15 cellular contexts compared by ENCODE assay signal in the genomic region with DNA sequence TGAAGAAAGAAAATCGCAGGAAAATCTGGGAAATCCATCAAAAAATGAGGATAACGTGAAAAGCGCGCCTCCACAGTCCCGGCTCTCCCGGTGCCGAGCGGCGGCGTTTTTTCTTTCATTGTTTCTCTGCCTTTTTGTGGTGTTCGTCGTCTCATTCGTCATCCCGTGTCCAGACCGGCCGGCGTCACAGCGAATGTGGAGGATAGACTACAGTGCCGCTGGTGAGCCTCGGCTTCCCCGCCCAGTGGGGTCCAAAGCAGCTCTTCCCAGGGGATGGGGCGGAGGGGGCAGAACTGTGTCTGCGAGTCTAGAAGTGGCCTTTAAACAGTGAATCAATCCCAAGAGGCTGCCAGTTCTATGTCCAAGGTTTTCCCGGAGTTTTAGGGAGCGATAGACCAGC. TPM values are rescaled to one million over a fixed set of nuclear protein-coding genes. Genes with fewer than 3 reads are reported as not detected.
DNase-seq lines count a peak whose midpoint lies in the region; ATAC-seq and TF ChIP-seq lines count a peak whose summit lies in the region.
"Had no signal": no experiment of that assay in that cellular context is flagged by ENCODE, and none has a peak within 500 bp of the region (broad histone marks: within the 10 kb centered on the region; RNA-seq: fewer than 3 reads in every experiment).

No MANE protein-coding gene starts in this region.

- H3K27ac Mint-ChIP-seq in activated CD4-positive, alpha-beta memory T cell treated with anti-CD3 and anti-CD28 coated beads, Interleukin-2, amount 10 ng/mL, durations not matched to agents 7 days and 5 days: no peak overlapping the region
- H3K27ac Mint-ChIP-seq in activated CD4-positive, alpha-beta memory T cell treated with anti-CD3 and anti-CD28 coated beads for 36 hours: no peak overlapping the region
- no peak overlapping the region for H3K27ac Mint-ChIP-seq in stimulated activated effector memory CD8-positive, alpha-beta T cell treated with anti-CD3 and anti-CD28 coated beads, Interleukin-12 subunit alpha, Interleukin-12 subunit beta, amount 100 ng/mL, for 72 hours
- H3K27ac Mint-ChIP-seq: HFFc6 had no signal

- no peaks in the 10 kb centered on the region for H3K9me2 ChIP-seq in Loucy (replicated peaks; ENCODE audit: low read depth, low read length)

- POLR2A ChIA-PET in activated CD4-positive, alpha-beta memory T cell treated with anti-CD3 and anti-CD28 coated beads, Interleukin-2, amount 10 ng/mL, durations not matched to agents 7 days and 5 days (lab: Charles Lee): interaction anchor here (1.3 to 2.2 kb wide), 2 partner anchors 20 to 27 kb away, joined by 6 to 24 read pairs; a partner anchor contains a TSS
- POLR2A ChIA-PET in activated CD4-positive, alpha-beta memory T cell treated with anti-CD3 and anti-CD28 coated beads for 36 hours (lab: Charles Lee): interaction anchor here (1.6 kb wide), 1 partner anchor 19 kb away, joined by 5 read pairs; no protein-coding TSS in a partner anchor

- peak overlapping the region; percentile 51 for H3K4me3 Mint-ChIP-seq in activated CD4-positive, alpha-beta memory T cell treated with anti-CD3 and anti-CD28 coated beads, Interleukin-2, amount 10 ng/mL, durations not matched to agents 7 days and 5 days
- H3K4me3 Mint-ChIP-seq in activated CD4-positive, alpha-beta memory T cell treated with anti-CD3 and anti-CD28 coated beads for 36 hours: no peak overlapping the region
- peak overlapping the region; percentile 63 for H3K4me3 Mint-ChIP-seq in stimulated activated effector memory CD8-positive, alpha-beta T cell treated with anti-CD3 and anti-CD28 coated beads, Interleukin-12 subunit alpha, Interleukin-12 subunit beta, amount 100 ng/mL, for 72 hours
- H3K4me3 Mint-ChIP-seq: HFFc6 had no signal

- peaks cover 5% of the 10 kb centered on the region; the same call in 1 of the 2 replicates for H3K79me2 ChIP-seq in Loucy (ENCODE audit: insufficient read depth, low read length)

- peak overlapping the region; percentile 8 to 82 (median 70); a peak in 17 of 22 replicates for H3K9ac ChIP-seq in BLaER1 treated with 17β-estradiol and CSF1 and Interleukin-3, amounts not matched to agents 10 nM and 100 nM
- peak overlapping the region; percentile 63 for H3K9ac ChIP-seq in Loucy (ENCODE audit: low read depth, low read length, poor library complexity, severe bottlenecking)

- H2AFZ ChIP-seq in Loucy (ENCODE audit: low read length): no peak overlapping the region

- peak overlapping the region in 10 of 11 experiments; percentile 68 to 95 (median 84); a peak in 21 of 22 replicates for H3K4me2 ChIP-seq in BLaER1 treated with 17β-estradiol and CSF1 and Interleukin-3, amounts not matched to agents 10 nM and 100 nM
- peak overlapping the region; percentile 91 for H3K4me2 ChIP-seq in Loucy (ENCODE audit: low read depth, low read length, poor library complexity, severe bottlenecking)

- H3K9me3 Mint-ChIP-seq in activated CD4-positive, alpha-beta memory T cell treated with anti-CD3 and anti-CD28 coated beads, Interleukin-2, amount 10 ng/mL, durations not matched to agents 7 days and 5 days: no peaks in the 10 kb centered on the region
- no peaks in the 10 kb centered on the region for H3K9me3 Mint-ChIP-seq in activated CD4-positive, alpha-beta memory T cell treated with anti-CD3 and anti-CD28 coated beads for 36 hours
- no peaks in the 10 kb centered on the region for H3K9me3 Mint-ChIP-seq in stimulated activated effector memory CD8-positive, alpha-beta T cell treated with anti-CD3 and anti-CD28 coated beads, Interleukin-12 subunit alpha, Interleukin-12 subunit beta, amount 100 ng/mL, for 72 hours
- H3K9me3 Mint-ChIP-seq: CD4-positive, alpha-beta memory T cell; HFFc6 had no signal

- H4K20me1 ChIP-seq in BLaER1 treated with 17β-estradiol and CSF1 and Interleukin-3, amounts not matched to agents 10 nM and 100 nM: peaks cover 0 to 2% (median 0%) of the 10 kb centered on the region in 11 experiments; a peak in 2 of 22 replicates
- no peaks in the 10 kb centered on the region for H4K20me1 ChIP-seq in Loucy (ENCODE audit: insufficient read depth, low read length, poor library complexity, severe bottlenecking)

- H3F3A ChIP-seq in Loucy (ENCODE audit: low read depth): peaks cover 3% of the 10 kb centered on the region; the same call in 1 of the 2 replicates

- intact Hi-C loops in activated CD4-positive, alpha-beta memory T cell treated with anti-CD3 and anti-CD28 coated beads for 36 hours (cut with micrococcal nuclease): no loop called here

- H3K27me3 ChIP-seq in BLaER1 treated with 17β-estradiol and CSF1 and Interleukin-3, amounts not matched to agents 10 nM and 100 nM: no peaks in the 10 kb centered on the region
- H3K27me3 ChIP-seq in Loucy (ENCODE audit: insufficient read depth, low read length, poor library complexity, severe bottlenecking): no peaks in the 10 kb centered on the region

- H3K27ac ChIP-seq in BLaER1 treated with 17β-estradiol and CSF1 and Interleukin-3, amounts not matched to agents 10 nM and 100 nM: peak overlapping the region in 9 of 11 experiments; percentile 76 to 87 (median 81); a peak in 18 of 22 replicates

- CTCF ChIA-PET in activated CD4-positive, alpha-beta memory T cell treated with anti-CD3 and anti-CD28 coated beads, Interleukin-2, amount 10 ng/mL, durations not matched to agents 7 days and 5 days (lab: Charles Lee): interaction anchor here (1.4 to 2.4 kb wide), 2 partner anchors 20 to 147 kb away, joined by 4 to 10 read pairs; a partner anchor contains a TSS
- CTCF ChIA-PET in activated CD4-positive, alpha-beta memory T cell treated with anti-CD3 and anti-CD28 coated beads for 36 hours (lab: Charles Lee): interaction anchor here (1.9 to 3.6 kb wide), 2 partner anchors 19 kb away, joined by 4 to 18 read pairs; a partner anchor contains a TSS

- peaks cover 0 to 8% (median 0%) of the 10 kb centered on the region in 11 experiments; a peak in 3 of 22 replicates for H3K9me3 ChIP-seq in BLaER1 treated with 17β-estradiol and CSF1 and Interleukin-3, amounts not matched to agents 10 nM and 100 nM (replicated peaks in 1 of 11)
- H3K9me3 ChIP-seq in Loucy (ENCODE audit: insufficient read depth, low read depth, low read length): no peaks in the 10 kb centered on the region

- no peak for ATAC-seq in stimulated activated effector memory CD8-positive, alpha-beta T cell treated with anti-CD3 and anti-CD28 coated beads, Interleukin-12 subunit alpha, Interleukin-12 subunit beta, amount 100 ng/mL, for 72 hours
- ATAC-seq: GM12878 had no signal

- peaks cover 17% of the 10 kb centered on the region for H3K36me3 Mint-ChIP-seq in activated CD4-positive, alpha-beta memory T cell treated with anti-CD3 and anti-CD28 coated beads, Interleukin-2, amount 10 ng/mL, durations not matched to agents 7 days and 5 days (ENCODE audit: low read depth)
- peaks cover 8% of the 10 kb centered on the region for H3K36me3 Mint-ChIP-seq in activated CD4-positive, alpha-beta memory T cell treated with anti-CD3 and anti-CD28 coated beads for 36 hours
- H3K36me3 Mint-ChIP-seq in stimulated activated effector memory CD8-positive, alpha-beta T cell treated with anti-CD3 and anti-CD28 coated beads, Interleukin-12 subunit alpha, Interleukin-12 subunit beta, amount 100 ng/mL, for 72 hours: peaks cover 16% of the 10 kb centered on the region

- DNase-seq in activated CD4-positive, alpha-beta memory T cell treated with anti-CD3 and anti-CD28 coated beads, Interleukin-2, amount 10 ng/mL, durations not matched to agents 7 days and 5 days: no peak
- no peak for DNase-seq in activated CD4-positive, alpha-beta memory T cell treated with anti-CD3 and anti-CD28 coated beads for 36 hours
- no peak for DNase-seq in stimulated activated effector memory CD8-positive, alpha-beta T cell treated with anti-CD3 and anti-CD28 coated beads, Interleukin-12 subunit alpha, Interleukin-12 subunit beta, amount 100 ng/mL, for 72 hours (ENCODE audit: low spot score in 2 of 2)
- no peak for DNase-seq in 8988T
- DNase-seq: C1 segment of cervical spinal cord, DMS79, HCEC 1CT, HFFc6 had no signal

- no peaks in the 10 kb centered on the region for H3K27me3 Mint-ChIP-seq in activated CD4-positive, alpha-beta memory T cell treated with anti-CD3 and anti-CD28 coated beads, Interleukin-2, amount 10 ng/mL, durations not matched to agents 7 days and 5 days
- no peaks in the 10 kb centered on the region for H3K27me3 Mint-ChIP-seq in activated CD4-positive, alpha-beta memory T cell treated with anti-CD3 and anti-CD28 coated beads for 36 hours
- H3K27me3 Mint-ChIP-seq: CD4-positive, alpha-beta memory T cell had no signal

- H3K36me3 ChIP-seq in BLaER1 treated with 17β-estradiol and CSF1 and Interleukin-3, amounts not matched to agents 10 nM and 100 nM: peaks cover 34 to 71% (median 58%) of the 10 kb centered on the region in 11 experiments
- H3K36me3 ChIP-seq in Loucy (ENCODE audit: insufficient read depth, low read length): no peaks in the 10 kb centered on the region

- no peak for TF ChIP-seq CTCF in Loucy (conservative IDR thresholded peaks at IDR 0.05; ENCODE audit: low read length)

- H3K4me1 ChIP-seq in BLaER1 treated with 17β-estradiol and CSF1 and Interleukin-3, amounts not matched to agents 10 nM and 100 nM: peaks cover 37 to 78% (median 72%) of the 10 kb centered on the region in 10 experiments
- H3K4me1 ChIP-seq in Loucy (ENCODE audit: insufficient read depth, low read length, poor library complexity, severe bottlenecking): peaks cover 34% of the 10 kb centered on the region

- peaks cover 47% of the 10 kb centered on the region for H3K4me1 Mint-ChIP-seq in activated CD4-positive, alpha-beta memory T cell treated with anti-CD3 and anti-CD28 coated beads, Interleukin-2, amount 10 ng/mL, durations not matched to agents 7 days and 5 days
- peaks cover 40% of the 10 kb centered on the region for H3K4me1 Mint-ChIP-seq in activated CD4-positive, alpha-beta memory T cell treated with anti-CD3 and anti-CD28 coated beads for 36 hours (ENCODE audit: low read depth)
- peaks cover 16% of the 10 kb centered on the region for H3K4me1 Mint-ChIP-seq in stimulated activated effector memory CD8-positive, alpha-beta T cell treated with anti-CD3 and anti-CD28 coated beads, Interleukin-12 subunit alpha, Interleukin-12 subunit beta, amount 100 ng/mL, for 72 hours

- H3K4me3 ChIP-seq in BLaER1 treated with 17β-estradiol and CSF1 and Interleukin-3, amounts not matched to agents 10 nM and 100 nM: peak overlapping the region in 6 of 10 experiments; percentile 44 to 58 (median 48); a peak in 10 of 20 replicates
- H3K4me3 ChIP-seq in Loucy (ENCODE audit: low read length, poor library complexity, severe bottlenecking): peak overlapping the region; percentile 67
- H3K4me3 ChIP-seq: GM12878 had no signal

RNA-seq across cellular contexts. Expression of a gene that starts 19.8 kb away (rescaled TPM):
- total RNA-seq in activated CD4-positive, alpha-beta memory T cell treated with anti-CD3 and anti-CD28 coated beads, Interleukin-2, amount 10 ng/mL, durations not matched to agents 7 days and 5 days: 10 to 100 TPM; 26.9 to 31.5 TPM
- 10 to 100 TPM; 15.7 to 18.4 TPM for total RNA-seq in activated CD4-positive, alpha-beta memory T cell treated with anti-CD3 and anti-CD28 coated beads for 36 hours

RNA-seq across cellular contexts. Expression of a gene that starts 21.3 kb away (rescaled TPM):
- under 1 TPM; 0.10 to 0.40 TPM for total RNA-seq in activated CD4-positive, alpha-beta memory T cell treated with anti-CD3 and anti-CD28 coated beads, Interleukin-2, amount 10 ng/mL, durations not matched to agents 7 days and 5 days
- under 1 TPM in 1 of 2 experiments, not detected in 1; 0.14 TPM for total RNA-seq in activated CD4-positive, alpha-beta memory T cell treated with anti-CD3 and anti-CD28 coated beads for 36 hours
- total RNA-seq: A673, GM12878, H4 had no signal

RNA-seq across cellular contexts. Expression of a gene that starts 25.2 kb away (rescaled TPM):
- 10 to 100 TPM; 54.9 to 61.0 TPM for total RNA-seq in activated CD4-positive, alpha-beta memory T cell treated with anti-CD3 and anti-CD28 coated beads, Interleukin-2, amount 10 ng/mL, durations not matched to agents 7 days and 5 days
- total RNA-seq in activated CD4-positive, alpha-beta memory T cell treated with anti-CD3 and anti-CD28 coated beads for 36 hours: 10 to 100 TPM; 57.0 to 60.8 TPM

RNA-seq across cellular contexts. Expression of a gene that starts 25.9 kb away (rescaled TPM):
- not detected for total RNA-seq in activated CD4-positive, alpha-beta memory T cell treated with anti-CD3 and anti-CD28 coated beads, Interleukin-2, amount 10 ng/mL, durations not matched to agents 7 days and 5 days
- total RNA-seq in activated CD4-positive, alpha-beta memory T cell treated with anti-CD3 and anti-CD28 coated beads for 36 hours: not detected
- total RNA-seq: GM12878, H4, HFFc6 had no signal

RNA-seq across cellular contexts. Expression of a gene that starts 28.5 kb away (rescaled TPM):
- total RNA-seq in activated CD4-positive, alpha-beta memory T cell treated with anti-CD3 and anti-CD28 coated beads, Interleukin-2, amount 10 ng/mL, durations not matched to agents 7 days and 5 days: not detected
- not detected for total RNA-seq in activated CD4-positive, alpha-beta memory T cell treated with anti-CD3 and anti-CD28 coated beads for 36 hours
- total RNA-seq: A673; CD4-positive, alpha-beta memory T cell; G401; H4; HFFc6 had no signal
